Comparison of ENCODE assay signal across 23 cellular contexts in the genomic region with DNA sequence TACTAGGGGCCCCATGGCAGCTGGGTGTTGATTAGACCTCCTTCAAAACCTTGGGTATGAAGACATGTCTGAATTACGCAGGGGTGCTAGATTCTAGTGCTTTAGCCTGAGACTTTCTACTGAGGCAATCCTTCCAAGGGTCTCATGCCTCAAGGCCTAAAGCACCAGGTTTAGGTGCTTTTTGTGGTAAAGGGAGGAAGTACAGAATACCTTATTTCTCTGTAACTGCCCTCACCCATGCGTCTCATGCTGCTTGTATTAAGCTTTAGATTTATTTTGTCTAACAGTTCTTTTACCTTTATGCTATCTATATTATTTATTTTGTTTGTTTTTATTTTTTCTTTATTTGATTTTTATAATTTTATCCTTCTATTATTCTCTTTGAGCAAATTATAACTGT.
"Had no signal": no experiment of that assay in that cellular context is flagged by ENCODE, and none has a peak within 500 bp of the region (broad histone marks: within the 10 kb centered on the region; RNA-seq: fewer than 3 reads in every experiment).

No MANE protein-coding gene starts in this region.

- H3K36me3 ChIP-seq: cardiac muscle cell, pancreas, right lobe of liver, upper lobe of left lung had no signal

- H3K9me3 ChIP-seq: body of pancreas, pancreas, right lobe of liver, testis, upper lobe of left lung had no signal

- H3K27me3 Mint-ChIP-seq: activated naive CD8-positive, alpha-beta T cell treated with anti-CD3 and anti-CD28 coated beads, Interleukin-2, amount 10 ng/mL, durations not matched to agents 7 days and 5 days; dendritic cell treated with granulocyte-macrophage colony-stimulating factor and Interleukin-4, amounts not matched to agents 40 ng/mL and 50 ng/mL, for 4 days; T-helper 17 cell had no signal

- H3K4me1 Mint-ChIP-seq: activated CD4-positive, alpha-beta memory T cell treated with anti-CD3 and anti-CD28 coated beads, Interleukin-2, amount 10 ng/mL, durations not matched to agents 7 days and 5 days; activated CD4-positive, alpha-beta T cell treated with anti-CD3 and anti-CD28 coated beads, Interleukin-2, amount 10 ng/mL, durations not matched to agents 24 days and 14 days; activated naive CD8-positive, alpha-beta T cell treated with anti-CD3 and anti-CD28 coated beads, Interleukin-2, amount 10 ng/mL, durations not matched to agents 7 days and 5 days; nephron; stimulated activated effector memory CD8-positive, alpha-beta T cell treated with anti-CD3 and anti-CD28 coated beads, Interleukin-12 subunit alpha, Interleukin-12 subunit beta, amount 100 ng/mL, for 72 hours; T-helper 17 cell had no signal

- ATAC-seq: activated T-cell treated with anti-CD3 and anti-CD28 coated beads, Interleukin-2, amount 50 U/mL, for 72 hours; body of pancreas; pancreas; right lobe of liver; stimulated activated effector memory CD8-positive, alpha-beta T cell treated with anti-CD3 and anti-CD28 coated beads, Interleukin-12 subunit alpha, Interleukin-12 subunit beta, amount 100 ng/mL, for 72 hours; T-helper 17 cell had no signal

- H3K27ac ChIP-seq: body of pancreas, cardiac muscle cell, foreskin keratinocyte, pancreas, right lobe of liver, upper lobe of left lung had no signal

- H3K4me3 Mint-ChIP-seq: activated CD4-positive, alpha-beta memory T cell treated with anti-CD3 and anti-CD28 coated beads, Interleukin-2, amount 10 ng/mL, durations not matched to agents 7 days and 5 days; activated CD4-positive, alpha-beta T cell treated with anti-CD3 and anti-CD28 coated beads, Interleukin-2, amount 10 ng/mL, durations not matched to agents 24 days and 14 days; activated naive CD4-positive, alpha-beta T cell treated with anti-CD3 and anti-CD28 coated beads for 36 hours; activated naive CD8-positive, alpha-beta T cell treated with anti-CD3 and anti-CD28 coated beads, Interleukin-2, amount 10 ng/mL, durations not matched to agents 7 days and 5 days; activated T-cell treated with anti-CD3 and anti-CD28 coated beads, Interleukin-2, amount 50 U/mL, for 72 hours; dendritic cell treated with granulocyte-macrophage colony-stimulating factor and Interleukin-4, amounts not matched to agents 40 ng/mL and 50 ng/mL, for 4 days; nephron; stimulated activated effector memory CD8-positive, alpha-beta T cell treated with anti-CD3 and anti-CD28 coated beads, Interleukin-12 subunit alpha, Interleukin-12 subunit beta, amount 100 ng/mL, for 72 hours; T-helper 17 cell had no signal

- H3K36me3 Mint-ChIP-seq: activated naive CD8-positive, alpha-beta T cell treated with anti-CD3 and anti-CD28 coated beads, Interleukin-2, amount 10 ng/mL, durations not matched to agents 7 days and 5 days; stimulated activated effector memory CD8-positive, alpha-beta T cell treated with anti-CD3 and anti-CD28 coated beads, Interleukin-12 subunit alpha, Interleukin-12 subunit beta, amount 100 ng/mL, for 72 hours had no signal

- H3K27ac Mint-ChIP-seq: activated CD4-positive, alpha-beta memory T cell treated with anti-CD3 and anti-CD28 coated beads, Interleukin-2, amount 10 ng/mL, durations not matched to agents 7 days and 5 days; activated CD4-positive, alpha-beta T cell treated with anti-CD3 and anti-CD28 coated beads, Interleukin-2, amount 10 ng/mL, durations not matched to agents 24 days and 14 days; activated naive CD4-positive, alpha-beta T cell treated with anti-CD3 and anti-CD28 coated beads for 36 hours; activated naive CD8-positive, alpha-beta T cell treated with anti-CD3 and anti-CD28 coated beads, Interleukin-2, amount 10 ng/mL, durations not matched to agents 7 days and 5 days; activated T-cell treated with anti-CD3 and anti-CD28 coated beads, Interleukin-2, amount 50 U/mL, for 72 hours; dendritic cell treated with granulocyte-macrophage colony-stimulating factor and Interleukin-4, amounts not matched to agents 40 ng/mL and 50 ng/mL, for 4 days; nephron; stimulated activated effector memory CD8-positive, alpha-beta T cell treated with anti-CD3 and anti-CD28 coated beads, Interleukin-12 subunit alpha, Interleukin-12 subunit beta, amount 100 ng/mL, for 72 hours; T-helper 17 cell had no signal

- H3K9me3 Mint-ChIP-seq: activated CD4-positive, alpha-beta memory T cell treated with anti-CD3 and anti-CD28 coated beads, Interleukin-2, amount 10 ng/mL, durations not matched to agents 7 days and 5 days; activated naive CD4-positive, alpha-beta T cell treated with anti-CD3 and anti-CD28 coated beads for 36 hours; activated naive CD8-positive, alpha-beta T cell treated with anti-CD3 and anti-CD28 coated beads, Interleukin-2, amount 10 ng/mL, durations not matched to agents 7 days and 5 days; nephron; stimulated activated effector memory CD8-positive, alpha-beta T cell treated with anti-CD3 and anti-CD28 coated beads, Interleukin-12 subunit alpha, Interleukin-12 subunit beta, amount 100 ng/mL, for 72 hours had no signal

- H3K4me1 ChIP-seq: body of pancreas, foreskin keratinocyte, pancreas, right lobe of liver, testis, upper lobe of left lung had no signal

- DNase-seq: activated CD4-positive, alpha-beta memory T cell treated with anti-CD3 and anti-CD28 coated beads, Interleukin-2, amount 10 ng/mL, durations not matched to agents 7 days and 5 days; activated CD4-positive, alpha-beta T cell treated with anti-CD3 and anti-CD28 coated beads, Interleukin-2, amount 10 ng/mL, durations not matched to agents 24 days and 14 days; activated effector memory CD4-positive, alpha-beta T cell treated with Interleukin-2 at 50 U/mL for 16 hours; activated naive CD4-positive, alpha-beta T cell treated with anti-CD3 and anti-CD28 coated beads for 36 hours; activated naive CD8-positive, alpha-beta T cell treated with anti-CD3 and anti-CD28 coated beads, Interleukin-2, amount 10 ng/mL, durations not matched to agents 7 days and 5 days; activated T-cell treated with anti-CD3 and anti-CD28 coated beads, Interleukin-2, amount 50 U/mL, for 72 hours; body of pancreas; effector CD4-positive, alpha-beta T cell; foreskin keratinocyte; glutamatergic neuron; mammary epithelial cell; midbrain; pancreas; right lobe of liver; small intestine; stimulated activated CD4-positive, alpha-beta T cell treated with anti-CD3 and anti-CD28 coated beads, Interleukin-2, amount 100 ng/mL, for 24 hours; T-helper 17 cell; upper lobe of left lung had no signal

- H3K27me3 ChIP-seq: body of pancreas, cardiac muscle cell, foreskin keratinocyte, pancreas, right lobe of liver, testis, upper lobe of left lung had no signal

- H3K4me3 ChIP-seq: body of pancreas, cardiac muscle cell, pancreas, right lobe of liver, testis, upper lobe of left lung had no signal
